In genomic region chr13:25489238-25489637, GRCh38 we compare ENCODE assay signal across 17 cellular contexts.
DNase-seq lines count a peak whose midpoint lies in the region; ATAC-seq and TF ChIP-seq lines count a peak whose summit lies in the region.
"Had no signal": no experiment of that assay in that cellular context is flagged by ENCODE, and none has a peak within 500 bp of the region (broad histone marks: within the 10 kb centered on the region; RNA-seq: fewer than 3 reads in every experiment).

No MANE protein-coding gene starts in this region.

- no peaks in the 10 kb centered on the region for H3K36me3 Mint-ChIP-seq in brain

- H3K4me1 Mint-ChIP-seq in brain = peaks cover 26% of the 10 kb centered on the region
- H3K4me1 Mint-ChIP-seq: activated CD4-positive, alpha-beta T cell treated with anti-CD3 and anti-CD28 coated beads for 36 hours had no signal

- no peaks in the 10 kb centered on the region for H3K9me3 Mint-ChIP-seq in brain
- H3K9me3 Mint-ChIP-seq: activated T-cell treated with anti-CD3 and anti-CD28 coated beads, Interleukin-2, amount 50 U/mL, for 72 hours had no signal

- no peak for ATAC-seq in HG03159 (IDR thresholded peaks at IDR 0.05; ENCODE audit: unreplicated experiment)
- ATAC-seq in GM21447 (IDR thresholded peaks at IDR 0.05; ENCODE audit: unreplicated experiment) = no peak
- ATAC-seq: activated CD4-positive, alpha-beta T cell treated with anti-CD3 and anti-CD28 coated beads for 36 hours; activated T-cell treated with anti-CD3 and anti-CD28 coated beads, Interleukin-2, amount 50 U/mL, for 72 hours; Panc1 had no signal

- H3K27ac Mint-ChIP-seq in brain = peak overlapping the region in 3 of 5 experiments; percentile 1 to 90 (median 80)
- H3K27ac Mint-ChIP-seq: activated CD4-positive, alpha-beta T cell treated with anti-CD3 and anti-CD28 coated beads for 36 hours; activated T-cell treated with anti-CD3 and anti-CD28 coated beads, Interleukin-2, amount 50 U/mL, for 72 hours had no signal

- H3K27me3 Mint-ChIP-seq in brain = peaks cover 7% of the 10 kb centered on the region

- in situ Hi-C loops in ACHN (cut with HindIII; ENCODE audit: low pct_ligation_motif_present, low pct_unique_long_range_greater_than_20kb, low sequenced_read_pairs) = no loop called here

- no peak for TF ChIP-seq CTCF in brain (conservative IDR thresholded peaks at IDR 0.05)

- peak overlapping the region in 2 of 5 experiments; percentile 33 to 43 for H3K4me3 Mint-ChIP-seq in brain
- H3K4me3 Mint-ChIP-seq: activated CD4-positive, alpha-beta T cell treated with anti-CD3 and anti-CD28 coated beads for 36 hours; activated T-cell treated with anti-CD3 and anti-CD28 coated beads, Interleukin-2, amount 50 U/mL, for 72 hours had no signal

- DNase-seq in ACHN (peak; percentile 10), NCI-H1092 (lab: John Stamatoyannopoulos, UW) (peak; percentile 30), left kidney (ENCODE audit: low read depth, low spot score) (peak; percentile 66), SIG-M5 treated with dmso at 0.1 percent for 504 hours (lab: John Stamatoyannopoulos, UW; ENCODE audit: unreplicated experiment) (no peak)
- DNase-seq in activated CD8-positive, alpha-beta memory T cell treated with anti-CD3 and anti-CD28 coated beads for 24 hours = no peak
- DNase-seq: activated CD4-positive, alpha-beta T cell treated with anti-CD3 and anti-CD28 coated beads for 36 hours; activated T-cell treated with anti-CD3 and anti-CD28 coated beads, Interleukin-2, amount 50 U/mL, for 72 hours; DMS 273 treated with DMSO at 0.1 percent for 48 hours; effector memory CD4-positive, alpha-beta T cell; foreskin melanocyte; islet precursor cell; NCI-H2171 treated with DMSO at 0.1 percent for 48 hours; stimulated activated CD4-positive, alpha-beta T cell treated with anti-CD3 and anti-CD28 coated beads, Interleukin-2, amount 100 ng/mL, for 48 hours had no signal

Comparison
In these comparisons a context has a peak if more than half of its experiments do, and no peak if none do; other contexts are left out.
1. DNase-seq: peak in ACHN (single experiment), NCI-H1092 (single experiment) and left kidney (single experiment); none in SIG-M5 treated with dmso at 0.1 percent for 504 hours (single experiment) and activated CD8-positive, alpha-beta memory T cell treated with anti-CD3 and anti-CD28 coated beads for 24 hours (single experiment).